In the genomic region with DNA sequence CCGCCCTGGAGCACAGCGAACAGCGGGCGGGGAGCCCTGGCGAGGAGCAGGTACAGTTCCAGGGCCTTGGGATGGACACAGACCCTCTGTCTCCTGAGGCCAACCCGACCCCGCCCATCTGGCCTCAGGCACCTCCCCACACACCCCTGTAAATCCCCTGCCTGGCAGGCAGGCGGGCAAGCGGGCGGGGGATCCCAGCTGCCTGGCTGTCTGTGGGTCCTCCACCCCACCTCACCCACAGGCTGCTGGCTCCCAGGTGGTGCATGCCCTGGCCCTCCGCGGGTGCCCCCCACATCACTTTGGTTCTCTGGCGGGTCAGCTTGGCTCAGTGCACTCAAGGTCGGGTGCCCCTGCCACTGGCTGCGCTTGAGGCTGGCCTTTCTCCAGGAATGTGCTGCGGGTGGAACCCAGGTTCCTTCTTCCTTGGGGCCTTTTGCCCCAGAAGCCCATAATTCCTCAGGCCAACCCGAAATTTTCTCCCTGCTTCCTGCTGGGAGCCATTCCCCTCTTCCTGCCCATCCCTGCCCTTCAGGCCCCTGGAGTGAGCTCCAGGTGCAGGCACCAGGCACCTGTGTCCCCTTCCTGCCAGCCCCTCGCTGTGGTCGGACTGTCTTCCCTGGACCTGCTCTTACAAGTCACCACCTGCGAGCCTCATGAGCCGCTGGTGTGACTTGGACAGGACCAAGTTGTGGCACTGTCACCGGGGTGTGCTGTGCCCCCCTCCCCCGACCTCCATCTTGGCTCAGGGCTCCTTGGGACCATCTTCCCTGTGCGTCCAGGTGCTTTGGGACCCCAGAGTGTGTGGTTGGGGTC, we compare ENCODE assay signal across 1 cellular context.
A peak's percentile ranks its signal among the peaks of the same experiment; 100 is the strongest.
TF ChIP-seq lines count a peak whose summit lies in the region.

No MANE protein-coding gene starts in this region.

TF ChIP-seq in K562, 482 proteins besides CTCF, POLR2A, EP300 and RAD21:
- peak; percentile 47 for TF ChIP-seq RBM22 (IDR thresholded peaks at IDR 0.05; ENCODE audit: low read depth, low read length, poor library complexity, severe bottlenecking)
- TF ChIP-seq POLR2G (IDR thresholded peaks at IDR 0.05; ENCODE audit: low read depth, low read length), result peak; percentile 69
- TF ChIP-seq, protein P1, sequence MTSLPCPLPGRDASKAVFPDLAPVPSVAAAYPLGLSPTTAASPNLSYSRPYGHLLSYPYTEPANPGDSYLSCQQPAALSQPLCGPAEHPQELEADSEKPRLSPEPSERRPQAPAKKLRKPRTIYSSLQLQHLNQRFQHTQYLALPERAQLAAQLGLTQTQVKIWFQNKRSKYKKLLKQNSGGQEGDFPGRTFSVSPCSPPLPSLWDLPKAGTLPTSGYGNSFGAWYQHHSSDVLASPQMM (CRISPR knock-in tag; IDR thresholded peaks at IDR 0.05), result no peak
- no peak for TF ChIP-seq CHD4 (IDR thresholded peaks at IDR 0.05; ENCODE audit: insufficient read depth, insufficient replicate concordance, low read depth, low read length, poor library complexity, severe bottlenecking)
- peak; percentile 11 for TF ChIP-seq CCNT2 (IDR thresholded peaks at IDR 0.05; ENCODE audit: borderline replicate concordance, extremely low read depth, insufficient read length, low read depth, low read length)
TF ChIP-seq in K562: peak in this region for 3.
